Comparison of ENCODE assay signal across 17 cellular contexts in genomic region chr4:138948918-138949317, GRCh38.
A peak's percentile ranks its signal among the peaks of the same experiment; 100 is the strongest.
DNase-seq lines count a peak whose midpoint lies in the region; ATAC-seq, FAIRE-seq and TF ChIP-seq lines count a peak whose summit lies in the region.
"Had no signal": no experiment of that assay in that cellular context is flagged by ENCODE, and none has a peak within 500 bp of the region (broad histone marks: within the 10 kb centered on the region; RNA-seq: fewer than 3 reads in every experiment).

No MANE protein-coding gene starts in this region.

- no peak for TF ChIP-seq RAD21 in Ishikawa (IDR thresholded peaks at IDR 0.05; ENCODE audit: low read depth)

- H3K4ac ChIP-seq in mesendoderm (ENCODE audit: low read depth, low read length), result no peak overlapping the region

- no peak for TF ChIP-seq POLR2A in GM12892 (IDR thresholded peaks at IDR 0.05; ENCODE audit: low read depth, low read length)

- H2AK5ac ChIP-seq in mesendoderm (ENCODE audit: low read length), result no peak overlapping the region

- no peak overlapping the region for H4K8ac ChIP-seq in mesendoderm (ENCODE audit: low read depth, low read length)

- H3K4me3 Mint-ChIP-seq in type B pancreatic cell, result peak overlapping the region; percentile 23
- H3K4me3 Mint-ChIP-seq in activated naive CD4-positive, alpha-beta T cell treated with anti-CD3 and anti-CD28 coated beads, Interleukin-2, amount 10 ng/mL, durations not matched to agents 7 days and 5 days, result no peak overlapping the region
- H3K4me3 Mint-ChIP-seq: CD14-positive monocyte, IgD-negative memory B cell had no signal

- H3K18ac ChIP-seq in mesendoderm (ENCODE audit: low read length), result no peak overlapping the region

- peaks cover 9% of the 10 kb centered on the region for H3K4me1 Mint-ChIP-seq in type B pancreatic cell (ENCODE audit: unreplicated experiment)
- H3K4me1 Mint-ChIP-seq in activated naive CD4-positive, alpha-beta T cell treated with anti-CD3 and anti-CD28 coated beads, Interleukin-2, amount 10 ng/mL, durations not matched to agents 7 days and 5 days, result no peaks in the 10 kb centered on the region
- H3K4me1 Mint-ChIP-seq: IgD-negative memory B cell had no signal

- H2BK120ac ChIP-seq in mesendoderm (ENCODE audit: low read depth, low read length), result no peak overlapping the region

- no peaks in the 10 kb centered on the region for H3K27me3 ChIP-seq in mesendoderm (ENCODE audit: insufficient read depth, low read length, poor library complexity)

- H3K27ac Mint-ChIP-seq in type B pancreatic cell, result peak overlapping the region; percentile 78
- no peak overlapping the region for H3K27ac Mint-ChIP-seq in activated naive CD4-positive, alpha-beta T cell treated with anti-CD3 and anti-CD28 coated beads, Interleukin-2, amount 10 ng/mL, durations not matched to agents 7 days and 5 days
- H3K27ac Mint-ChIP-seq: IgD-negative memory B cell had no signal

- no peaks in the 10 kb centered on the region for H3K36me3 ChIP-seq in mesendoderm (ENCODE audit: control insufficient read depth, insufficient read depth, low read length)

- H2BK15ac ChIP-seq in mesendoderm (replicated peaks; ENCODE audit: low read depth), result no peak overlapping the region

- no peaks in the 10 kb centered on the region for H3K4me1 ChIP-seq in mesendoderm (ENCODE audit: control insufficient read depth, low read depth, low read length)

- no peak overlapping the region for H4K5ac ChIP-seq in mesendoderm (ENCODE audit: low read length)

- ATAC-seq in GM21515 (IDR thresholded peaks at IDR 0.05; ENCODE audit: unreplicated experiment), result no peak

- no peak overlapping the region for H3K27ac ChIP-seq in mesendoderm (ENCODE audit: low read depth, low read length)
- H3K27ac ChIP-seq: GM23248 had no signal

- no peaks in the 10 kb centered on the region for H3K79me1 ChIP-seq in mesendoderm (ENCODE audit: low read length)

- H3K4me3 ChIP-seq in epithelial cell of esophagus (ENCODE audit: low read length) (no peak overlapping the region), mesendoderm (ENCODE audit: low read length) (no peak overlapping the region)
- H3K4me3 ChIP-seq: GM23248 had no signal

- peaks cover 6% of the 10 kb centered on the region for H3K9me3 Mint-ChIP-seq in type B pancreatic cell
- no peaks in the 10 kb centered on the region for H3K9me3 Mint-ChIP-seq in activated naive CD4-positive, alpha-beta T cell treated with anti-CD3 and anti-CD28 coated beads, Interleukin-2, amount 10 ng/mL, durations not matched to agents 7 days and 5 days

- no peak for FAIRE-seq in GM12892 (lab: Jason Lieb, UNC)

- no peak overlapping the region for H3K56ac ChIP-seq in mesendoderm (ENCODE audit: low read length)

- TF ChIP-seq EP300 in Ishikawa (IDR thresholded peaks at IDR 0.05; ENCODE audit: borderline replicate concordance), result 0 out of 2 replicates have a peak, but pooled peaks have one; percentile 28

- TF ChIP-seq CTCF in epithelial cell of esophagus (IDR thresholded peaks at IDR 0.05; ENCODE audit: insufficient read depth, low read depth, low read length, missing control alignments) (no peak), type B pancreatic cell (conservative IDR thresholded peaks at IDR 0.05) (no peak)

- WGBS in mesendoderm (ENCODE audit: extremely low coverage, insufficient coverage, low lambda C conversion rate), result no CpG with 5 or more reads among the region's 2 CpGs

- H3K36me3 Mint-ChIP-seq in type B pancreatic cell, result no peaks in the 10 kb centered on the region
- no peaks in the 10 kb centered on the region for H3K36me3 Mint-ChIP-seq in activated naive CD4-positive, alpha-beta T cell treated with anti-CD3 and anti-CD28 coated beads, Interleukin-2, amount 10 ng/mL, durations not matched to agents 7 days and 5 days
- H3K36me3 Mint-ChIP-seq: IgD-negative memory B cell had no signal

- H3K79me2 ChIP-seq in mesendoderm (ENCODE audit: control insufficient read depth, insufficient read depth, low read length), result no peaks in the 10 kb centered on the region

- H3K9ac ChIP-seq in mesendoderm (ENCODE audit: low read length), result no peak overlapping the region
- H3K9ac ChIP-seq: GM23248 had no signal

- H3K27me3 Mint-ChIP-seq in type B pancreatic cell, result no peaks in the 10 kb centered on the region
- H3K27me3 Mint-ChIP-seq in activated naive CD4-positive, alpha-beta T cell treated with anti-CD3 and anti-CD28 coated beads, Interleukin-2, amount 10 ng/mL, durations not matched to agents 7 days and 5 days, result peaks cover 5% of the 10 kb centered on the region
- H3K27me3 Mint-ChIP-seq: IgD-negative memory B cell had no signal

- H3K23ac ChIP-seq in mesendoderm (ENCODE audit: low read length), result no peak overlapping the region

- CTCF ChIA-PET in activated naive CD4-positive, alpha-beta T cell treated with anti-CD3 and anti-CD28 coated beads, Interleukin-2, amount 10 ng/mL, durations not matched to agents 7 days and 5 days (lab: Charles Lee), result no interaction called here

- no peak overlapping the region for H2BK5ac ChIP-seq in mesendoderm (ENCODE audit: low read length)

- no peak overlapping the region for H3K4me2 ChIP-seq in mesendoderm (ENCODE audit: low read length)

- DNase-seq in epithelial cell of esophagus (ENCODE audit: low read depth) (peak; percentile 81), mesendoderm (peak; percentile 61), type B pancreatic cell (ENCODE audit: extremely low spot score, unreplicated experiment) (no peak), GM12892 (ENCODE audit: insufficient read length) (no peak)
- no peak for DNase-seq in activated naive CD4-positive, alpha-beta T cell treated with anti-CD3 and anti-CD28 coated beads, Interleukin-2, amount 10 ng/mL, durations not matched to agents 7 days and 5 days
- DNase-seq: AML-193, DMS153, EL, GM23248, HCEC 1CT, NCI-H1105 treated with DMSO at 0.1 percent for 48 hours, NCI-H187, NCI-H69 had no signal

TF ChIP-seq in Ishikawa, 13 proteins besides CTCF, POLR2A, EP300 and RAD21:
- peak; percentile 79 for TF ChIP-seq TEAD4 (IDR thresholded peaks at IDR 0.05)
- no peak for TF ChIP-seq USF1 (IDR thresholded peaks at IDR 0.05)

Comparison
In these comparisons a context has a peak if more than half of its experiments do, and no peak if none do; other contexts are left out.
1. DNase-seq: peak in epithelial cell of esophagus (single experiment) and mesendoderm (single experiment); none in type B pancreatic cell (single experiment), activated naive CD4-positive, alpha-beta T cell treated with anti-CD3 and anti-CD28 coated beads, Interleukin-2, amount 10 ng/mL, durations not matched to agents 7 days and 5 days (single experiment) and GM12892 (single experiment).